In the genomic region with DNA sequence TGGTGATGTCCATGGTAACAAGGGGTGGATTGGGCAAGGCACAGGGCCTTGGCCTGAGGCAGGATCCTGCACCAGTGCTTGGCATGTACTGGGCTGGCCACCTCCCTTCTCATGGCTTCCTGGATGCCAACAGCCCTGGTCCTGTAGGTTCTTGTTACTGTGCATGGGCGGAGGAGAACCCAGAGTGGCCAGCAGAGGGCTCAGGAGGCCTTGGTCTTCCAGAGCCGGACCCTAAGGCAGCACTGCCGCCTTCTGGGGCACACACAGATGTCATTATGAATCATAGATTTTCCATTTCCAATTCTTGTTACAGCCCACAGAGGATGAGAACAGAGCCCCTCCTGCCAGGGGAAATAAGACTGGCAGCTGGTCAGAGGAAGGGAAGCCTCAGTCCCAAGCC, we compare ENCODE assay signal across 8 cellular contexts.
A peak's percentile ranks its signal among the peaks of the same experiment; 100 is the strongest.
DNase-seq lines count a peak whose midpoint lies in the region; ATAC-seq and TF ChIP-seq lines count a peak whose summit lies in the region.
"Not testable (repeated sequence)": the region's sequence is repeated elsewhere in the genome, so short reads cannot be mapped to it uniquely, and the experiment has no call there.

No MANE protein-coding gene starts in this region.

- H3K27me3 ChIP-seq in Caco-2 (replicated peaks; ENCODE audit: control insufficient read depth, insufficient read depth, low read length); WERI-Rb-1 (ENCODE audit: insufficient read depth, low read depth, severe bottlenecking): not testable (repeated sequence)

- not testable (repeated sequence) for BruUV-seq in Caco-2 (replicated peaks; lab: Mats Ljungman, UMichigan)

- CTCF ChIA-PET in Caco-2 (lab: Charles Lee); activated CD8-positive, alpha-beta memory T cell treated with anti-CD3 and anti-CD28 coated beads, Interleukin-2, amount 10 ng/mL, durations not matched to agents 7 days and 5 days (lab: Charles Lee): not testable (repeated sequence)

- not testable (repeated sequence) for H3K4me3 ChIP-seq in Caco-2 (ENCODE audit: low read depth, low read length); LNCaP clone FGC (ENCODE audit: low read depth, low read length); WERI-Rb-1 (ENCODE audit: low read depth, low read length)

- H3K4me1 Mint-ChIP-seq in Caco-2 (ENCODE audit: low read depth, unreplicated experiment); activated CD8-positive, alpha-beta memory T cell treated with anti-CD3 and anti-CD28 coated beads, Interleukin-2, amount 10 ng/mL, durations not matched to agents 7 days and 5 days; activated naive CD8-positive, alpha-beta T cell treated with anti-CD3 and anti-CD28 coated beads, Interleukin-2, amount 50 U/mL, for 24 hours; stimulated activated naive CD8-positive, alpha-beta T cell treated with anti-CD3 and anti-CD28 coated beads, Interleukin-15, amount 100 ng/mL, for 72 hours: not testable (repeated sequence)

- POLR2A ChIA-PET in Caco-2 (lab: Charles Lee), result interaction anchor here (0.6 kb wide), 1 partner anchor 350 kb away, joined by 17 read pairs; no protein-coding TSS in a partner anchor

- not testable (repeated sequence) for H3K9me3 Mint-ChIP-seq in Caco-2 (ENCODE audit: unreplicated experiment); activated CD8-positive, alpha-beta memory T cell treated with anti-CD3 and anti-CD28 coated beads, Interleukin-2, amount 10 ng/mL, durations not matched to agents 7 days and 5 days (ENCODE audit: low read depth); activated naive CD8-positive, alpha-beta T cell treated with anti-CD3 and anti-CD28 coated beads, Interleukin-2, amount 50 U/mL, for 24 hours; stimulated activated naive CD8-positive, alpha-beta T cell treated with anti-CD3 and anti-CD28 coated beads, Interleukin-15, amount 100 ng/mL, for 72 hours

- DNase-seq in Caco-2 (peak; percentile 34 to 54), WERI-Rb-1 (peak; percentile 42), mesenteric fat pad (ENCODE audit: low spot score) (peak; percentile 3)
- not testable (repeated sequence) for DNase-seq in LNCaP clone FGC (ENCODE audit: low read depth)
- peak; percentile 53 for DNase-seq in activated CD8-positive, alpha-beta memory T cell treated with anti-CD3 and anti-CD28 coated beads, Interleukin-2, amount 10 ng/mL, durations not matched to agents 7 days and 5 days
- peak; percentile 52 for DNase-seq in activated naive CD8-positive, alpha-beta T cell treated with anti-CD3 and anti-CD28 coated beads, Interleukin-2, amount 50 U/mL, for 24 hours
- DNase-seq in stimulated activated CD4-positive, alpha-beta T cell treated with anti-CD3 and anti-CD28 coated beads, Interleukin-4, amount 100 ng/mL, for 1 hour, result peak; percentile 6
- peak; percentile 30 to 70 for DNase-seq in stimulated activated naive CD8-positive, alpha-beta T cell treated with anti-CD3 and anti-CD28 coated beads, Interleukin-15, amount 100 ng/mL, for 72 hours

- not testable (repeated sequence) for H3K36me3 Mint-ChIP-seq in Caco-2 (ENCODE audit: insufficient read depth, unreplicated experiment); activated CD8-positive, alpha-beta memory T cell treated with anti-CD3 and anti-CD28 coated beads, Interleukin-2, amount 10 ng/mL, durations not matched to agents 7 days and 5 days; activated naive CD8-positive, alpha-beta T cell treated with anti-CD3 and anti-CD28 coated beads, Interleukin-2, amount 50 U/mL, for 24 hours (ENCODE audit: low read depth)

- H3K36me3 ChIP-seq in Caco-2 (ENCODE audit: control insufficient read depth, insufficient read depth, low read length); WERI-Rb-1: not testable (repeated sequence)

- TF ChIP-seq CTCF in Caco-2 (IDR thresholded peaks at IDR 0.05; ENCODE audit: insufficient read depth in 1 of 2, low read depth in 1 of 2, low read length in 1 of 2, severe bottlenecking in 1 of 2, unreplicated experiment in 1 of 2); WERI-Rb-1 (IDR thresholded peaks at IDR 0.05; ENCODE audit: low read depth, low read length): not testable (repeated sequence)
- peak; percentile 47 for TF ChIP-seq CTCF in LNCaP clone FGC (IDR thresholded peaks at IDR 0.05; ENCODE audit: control insufficient read depth, extremely low read depth, insufficient read depth)

- not testable (repeated sequence) for H3K27me3 Mint-ChIP-seq in Caco-2 (ENCODE audit: insufficient read depth, unreplicated experiment); activated CD8-positive, alpha-beta memory T cell treated with anti-CD3 and anti-CD28 coated beads, Interleukin-2, amount 10 ng/mL, durations not matched to agents 7 days and 5 days; activated naive CD8-positive, alpha-beta T cell treated with anti-CD3 and anti-CD28 coated beads, Interleukin-2, amount 50 U/mL, for 24 hours; stimulated activated naive CD8-positive, alpha-beta T cell treated with anti-CD3 and anti-CD28 coated beads, Interleukin-15, amount 100 ng/mL, for 72 hours

- not testable (repeated sequence) for H3K4me3 Mint-ChIP-seq in Caco-2 (ENCODE audit: unreplicated experiment); activated CD8-positive, alpha-beta memory T cell treated with anti-CD3 and anti-CD28 coated beads, Interleukin-2, amount 10 ng/mL, durations not matched to agents 7 days and 5 days; activated naive CD8-positive, alpha-beta T cell treated with anti-CD3 and anti-CD28 coated beads, Interleukin-2, amount 50 U/mL, for 24 hours; stimulated activated naive CD8-positive, alpha-beta T cell treated with anti-CD3 and anti-CD28 coated beads, Interleukin-15, amount 100 ng/mL, for 72 hours

- H3K27ac Mint-ChIP-seq in Caco-2 (ENCODE audit: unreplicated experiment); activated CD8-positive, alpha-beta memory T cell treated with anti-CD3 and anti-CD28 coated beads, Interleukin-2, amount 10 ng/mL, durations not matched to agents 7 days and 5 days; activated naive CD8-positive, alpha-beta T cell treated with anti-CD3 and anti-CD28 coated beads, Interleukin-2, amount 50 U/mL, for 24 hours: not testable (repeated sequence)
- peak overlapping the region in 1 of 2 donors; percentile 63 for H3K27ac Mint-ChIP-seq in stimulated activated naive CD8-positive, alpha-beta T cell treated with anti-CD3 and anti-CD28 coated beads, Interleukin-15, amount 100 ng/mL, for 72 hours

- not testable (repeated sequence) for H3K4me1 ChIP-seq in Caco-2

- not testable (repeated sequence) for H3K9me3 ChIP-seq in Caco-2; WERI-Rb-1 (ENCODE audit: severe bottlenecking)

- intact Hi-C loops in Caco-2 (cut with micrococcal nuclease; ENCODE audit: unreplicated experiment), result not testable (repeated sequence)

- not testable (repeated sequence) for ATAC-seq in activated CD8-positive, alpha-beta memory T cell treated with anti-CD3 and anti-CD28 coated beads, Interleukin-2, amount 10 ng/mL, durations not matched to agents 7 days and 5 days; activated naive CD8-positive, alpha-beta T cell treated with anti-CD3 and anti-CD28 coated beads, Interleukin-2, amount 50 U/mL, for 24 hours
- ATAC-seq in stimulated activated naive CD8-positive, alpha-beta T cell treated with anti-CD3 and anti-CD28 coated beads, Interleukin-15, amount 100 ng/mL, for 72 hours, result peak; percentile 52

- H3K27ac ChIP-seq in WERI-Rb-1, result not testable (repeated sequence)
